Comparison of ENCODE assay signal across 31 cellular contexts in genomic region chr19:4503224-4504170, GRCh38. TPM values are rescaled to one million over a fixed set of nuclear protein-coding genes. Genes with fewer than 3 reads are reported as not detected.
DNase-seq lines count a peak whose midpoint lies in the region; ATAC-seq and TF ChIP-seq lines count a peak whose summit lies in the region.
"Had no signal": no experiment of that assay in that cellular context is flagged by ENCODE, and none has a peak within 500 bp of the region (broad histone marks: within the 10 kb centered on the region; RNA-seq: fewer than 3 reads in every experiment).

No MANE protein-coding gene starts in this region.

- H3K4me3 ChIP-seq in HEK293 (ENCODE audit: low read depth, low read length) (no peak overlapping the region), NT2/D1 (ENCODE audit: insufficient read length, low read depth) (no peak overlapping the region), gastrocnemius medialis (no peak overlapping the region)
- H3K4me3 ChIP-seq: body of pancreas, GM23338, left lung, pancreas, right lobe of liver had no signal

- peaks cover 6 to 73% of the 10 kb centered on the region in 2 experiments; a peak in 2 of 3 replicates for H3K36me3 ChIP-seq in HEK293 (ENCODE audit: control insufficient read depth in 2 of 2, insufficient read depth in 1 of 2, low read length in 2 of 2)
- H3K36me3 ChIP-seq in NT2/D1 (ENCODE audit: insufficient read depth, insufficient read length, low read length), result peaks cover 90% of the 10 kb centered on the region
- H3K36me3 ChIP-seq in gastrocnemius medialis, result peaks cover 0 to 61% of the 10 kb centered on the region in 2 donors

- in situ Hi-C loops in gastrocnemius medialis (cut with MboI; ENCODE audit: low sequenced_read_pairs in 4 of 4), result no loop called here

- H3K36me3 Mint-ChIP-seq in activated naive CD4-positive, alpha-beta T cell treated with anti-CD3 and anti-CD28 coated beads, Interleukin-2, amount 50 U/mL, for 72 hours, result no peaks in the 10 kb centered on the region
- H3K36me3 Mint-ChIP-seq: natural killer cell had no signal

- H3K27ac Mint-ChIP-seq in activated naive CD4-positive, alpha-beta T cell treated with anti-CD3 and anti-CD28 coated beads, Interleukin-2, amount 50 U/mL, for 72 hours, result no peak overlapping the region
- H3K27ac Mint-ChIP-seq: activated B cell treated with CpG ODN at 0.5 μM for 24 hours; activated CD4-positive, alpha-beta memory T cell treated with anti-CD3 and anti-CD28 coated beads for 36 hours; activated naive CD8-positive, alpha-beta T cell treated with anti-CD3 and anti-CD28 coated beads, Interleukin-2, amount 50 U/mL, for 24 hours; activated T-helper 2 cell treated with anti-CD3 and anti-CD28 coated beads, Interferon-gamma antibody, Interleukin-2, Interleukin-4, amounts not matched to agents 10 μg/mL and 5 μg/mL and 100 μg/mL, durations not matched to agents 14 hours and 24 hours and 36 hours; CD4-positive, alpha-beta memory T cell; GM23338; natural killer cell; stimulated activated naive CD8-positive, alpha-beta T cell treated with anti-CD3 and anti-CD28 coated beads, Interleukin-15, Interleukin-2, amounts not matched to agents 100 ng/mL and 50 ng/mL, for 24 hours had no signal

- POLR2A ChIA-PET in HEK293 (lab: Yijun Ruan, JAX), result interaction anchor here (0.6 kb wide), 1 partner anchor 20 kb away, joined by 4 read pairs; no protein-coding TSS in a partner anchor

- H3K27me3 ChIP-seq in NT2/D1 (ENCODE audit: insufficient read depth, insufficient read length), result no peaks in the 10 kb centered on the region
- no peaks in the 10 kb centered on the region for H3K27me3 ChIP-seq in gastrocnemius medialis
- H3K27me3 ChIP-seq: body of pancreas, left lung, pancreas, right lobe of liver had no signal

- intact Hi-C loops in left ventricle myocardium superior (cut with micrococcal nuclease), result no loop called here
- intact Hi-C loops in gastrocnemius medialis (cut with DNase I; ENCODE audit: low total_unique reads), result no loop called here

- no peak for TF ChIP-seq CTCF in HEK293 (tag by site-specific recombination; IDR thresholded peaks at IDR 0.05)
- no peak for TF ChIP-seq CTCF in gastrocnemius medialis (IDR thresholded peaks at IDR 0.05 in 4 of 5, conservative IDR thresholded peaks at IDR 0.05 in 1 of 5)

- H3K4me1 ChIP-seq in HEK293 (ENCODE audit: control insufficient read depth, insufficient read depth, low read length) (no peaks in the 10 kb centered on the region), NT2/D1 (ENCODE audit: insufficient read depth, insufficient read length) (peaks cover 13% of the 10 kb centered on the region), gastrocnemius medialis (peaks cover 24 to 26% of the 10 kb centered on the region in 2 donors)
- H3K4me1 ChIP-seq: body of pancreas, left lung, pancreas, right lobe of liver had no signal

- no peak for TF ChIP-seq POLR2A in gastrocnemius medialis (IDR thresholded peaks at IDR 0.05)

- H3K27ac ChIP-seq in HEK293 (ENCODE audit: extremely low read depth, low read depth, low read length) (no peak overlapping the region), gastrocnemius medialis (peak overlapping the region; percentile 36 to 99 (median 66))
- H3K27ac ChIP-seq: body of pancreas, left lung, pancreas, right lobe of liver had no signal

- H3K9me3 Mint-ChIP-seq in activated naive CD4-positive, alpha-beta T cell treated with anti-CD3 and anti-CD28 coated beads, Interleukin-2, amount 50 U/mL, for 72 hours, result no peaks in the 10 kb centered on the region
- H3K9me3 Mint-ChIP-seq: activated B cell treated with CpG ODN at 0.5 μM for 24 hours; activated CD4-positive, alpha-beta memory T cell treated with anti-CD3 and anti-CD28 coated beads for 36 hours; activated naive CD8-positive, alpha-beta T cell treated with anti-CD3 and anti-CD28 coated beads, Interleukin-2, amount 50 U/mL, for 24 hours; activated T-helper 2 cell treated with anti-CD3 and anti-CD28 coated beads, Interferon-gamma antibody, Interleukin-2, Interleukin-4, amounts not matched to agents 10 μg/mL and 5 μg/mL and 100 μg/mL, durations not matched to agents 14 hours and 24 hours and 36 hours; GM23338; natural killer cell; stimulated activated naive CD8-positive, alpha-beta T cell treated with anti-CD3 and anti-CD28 coated beads, Interleukin-15, Interleukin-2, amounts not matched to agents 100 ng/mL and 50 ng/mL, for 24 hours had no signal

- peak overlapping the region; percentile 6 for H3K9ac ChIP-seq in NT2/D1 (ENCODE audit: insufficient read length, low read depth)

- ATAC-seq in left ventricle myocardium superior (peak; percentile 2), gastrocnemius medialis (no peak), GM19324 (IDR thresholded peaks at IDR 0.05; ENCODE audit: low FRiP score, unreplicated experiment) (no peak)
- no peak for ATAC-seq in activated naive CD4-positive, alpha-beta T cell treated with anti-CD3 and anti-CD28 coated beads, Interleukin-2, amount 50 U/mL, for 72 hours
- ATAC-seq: activated naive CD8-positive, alpha-beta T cell treated with anti-CD3 and anti-CD28 coated beads, Interleukin-2, amount 50 U/mL, for 24 hours; body of pancreas; GM23338; left lung; natural killer cell; pancreas had no signal

- DNase-seq in NT2/D1 (ENCODE audit: low read depth, low spot score), result no peak
- DNase-seq in left ventricle myocardium superior, result no peak
- no peak for DNase-seq in gastrocnemius medialis
- DNase-seq in activated naive CD4-positive, alpha-beta T cell treated with anti-CD3 and anti-CD28 coated beads, Interleukin-2, amount 50 U/mL, for 72 hours (ENCODE audit: low spot score in 2 of 2), result no peak
- no peak for DNase-seq in activated CD4-positive, alpha-beta T cell treated with anti-CD3 and anti-CD28 coated beads, Interleukin-2, amount 50 U/mL, for 48 hours
- DNase-seq: activated B cell treated with CpG ODN at 0.5 μM for 24 hours; activated CD4-positive, alpha-beta memory T cell treated with anti-CD3 and anti-CD28 coated beads for 36 hours; activated CD8-positive, alpha-beta memory T cell treated with anti-CD3 and anti-CD28 coated beads, Interleukin-2, amount 50 U/mL, for 48 hours; activated naive CD8-positive, alpha-beta T cell treated with anti-CD3 and anti-CD28 coated beads, Interleukin-2, amount 50 U/mL, for 24 hours; body of pancreas; CD4-positive, alpha-beta memory T cell; DMS153; effector CD4-positive, alpha-beta T cell; Karpas-422; left lung; natural killer cell; NCI-H1694 treated with DMSO at 0.1 percent for 48 hours; OCI-M1; SHP77; stimulated activated CD4-positive, alpha-beta T cell treated with anti-CD3 and anti-CD28 coated beads, Interleukin-15, amount 100 ng/mL, for 24 hours; SW 1271; trophoblast cell had no signal

- CTCF ChIA-PET in HEK293 (lab: Yijun Ruan, JAX), result interaction anchor here (0.7 kb wide), 1 partner anchor 29 kb away, joined by 3 read pairs; no protein-coding TSS in a partner anchor

- no peaks in the 10 kb centered on the region for H3K9me3 ChIP-seq in HEK293 (ENCODE audit: control insufficient read depth, insufficient read depth, low read depth, low read length)
- no peaks in the 10 kb centered on the region for H3K9me3 ChIP-seq in NT2/D1 (ENCODE audit: insufficient read depth, low read length)
- H3K9me3 ChIP-seq in gastrocnemius medialis, result no peaks in the 10 kb centered on the region
- H3K9me3 ChIP-seq: body of pancreas, left lung, pancreas, right lobe of liver had no signal

TF ChIP-seq in HEK293, 187 proteins besides CTCF, POLR2A, EP300 and RAD21:
- TF ChIP-seq ZNF184 (tag by site-specific recombination; IDR thresholded peaks at IDR 0.05) (no peak), ZIC2 (tag by site-specific recombination; IDR thresholded peaks at IDR 0.05) (peak; percentile 96), ELK4 (IDR thresholded peaks at IDR 0.05; ENCODE audit: borderline replicate concordance, low read depth, low read length) (no peak), ZNF341 (tag by site-specific recombination; IDR thresholded peaks at IDR 0.05; ENCODE audit: low read depth) (peak; percentile 22; the same call in 1 of the 2 replicates)

RNA-seq across cellular contexts. Expression of gene PLIN4, which starts 14.8 kb away (rescaled TPM):
- total RNA-seq in left ventricle myocardium superior (235 TPM), gastrocnemius medialis (100 to 1,000 TPM in 3 of 4 donors, 10 to 100 TPM in 1; 79.6 to 282 (median 152) TPM)
- total RNA-seq in activated naive CD4-positive, alpha-beta T cell treated with anti-CD3 and anti-CD28 coated beads, Interleukin-2, amount 50 U/mL, for 72 hours, result under 1 TPM in 1 of 2 donors, not detected in 1; 0.08 TPM
- total RNA-seq: activated B cell treated with CpG ODN at 0.5 μM for 24 hours, epithelial cell of proximal tubule had no signal

RNA-seq across cellular contexts. Expression of gene HDGFL2, which starts 31.4 kb away (rescaled TPM):
- total RNA-seq in left ventricle myocardium superior, result 30.3 TPM
- 10 to 100 TPM; 46.5 to 83.2 (median 56.1) TPM for total RNA-seq in gastrocnemius medialis
- total RNA-seq in activated naive CD4-positive, alpha-beta T cell treated with anti-CD3 and anti-CD28 coated beads, Interleukin-2, amount 50 U/mL, for 72 hours, result 10 to 100 TPM; 49.2 to 64.7 TPM

RNA-seq across cellular contexts. Expression of gene PLIN5, which starts 31.5 kb away (rescaled TPM):
- total RNA-seq in left ventricle myocardium superior (44.2 TPM), gastrocnemius medialis (100 to 1,000 TPM in 1 of 4 donors, 10 to 100 TPM in 3; 23.5 to 127 (median 52.9) TPM)
- under 1 TPM in 1 of 2 donors, not detected in 1; 0.41 TPM for total RNA-seq in activated naive CD4-positive, alpha-beta T cell treated with anti-CD3 and anti-CD28 coated beads, Interleukin-2, amount 50 U/mL, for 72 hours
- total RNA-seq: fibroblast of villous mesenchyme had no signal

RNA-seq across cellular contexts. Expression of gene LRG1, which starts 36.3 kb away (rescaled TPM):
- total RNA-seq in left ventricle myocardium superior (0.30 TPM), gastrocnemius medialis (1 to 10 TPM in 1 of 4 donors, under 1 TPM in 2, not detected in 1; 0.15 to 2.7 (median 0.98) TPM)
- 1 to 10 TPM in 1 of 2 donors, under 1 TPM in 1; 0.23 to 3.0 TPM for total RNA-seq in activated naive CD4-positive, alpha-beta T cell treated with anti-CD3 and anti-CD28 coated beads, Interleukin-2, amount 50 U/mL, for 72 hours
- total RNA-seq: CD4-positive, alpha-beta memory T cell; fibroblast of villous mesenchyme had no signal

RNA-seq across cellular contexts. Expression of gene UBXN6, which starts 45.9 kb away (rescaled TPM):
- total RNA-seq in left ventricle myocardium superior (127 TPM), gastrocnemius medialis (100 to 1,000 TPM in 3 of 4 donors, 10 to 100 TPM in 1; 93.8 to 230 (median 114) TPM)
- 10 to 100 TPM; 31.1 to 42.4 TPM for total RNA-seq in activated naive CD4-positive, alpha-beta T cell treated with anti-CD3 and anti-CD28 coated beads, Interleukin-2, amount 50 U/mL, for 72 hours

Comparison
In these comparisons a context has a peak if more than half of its experiments do, and no peak if none do; other contexts are left out.
1. RNA of gene PLIN4, which starts 14.8 kb away (total RNA-seq): 235 TPM in left ventricle myocardium superior (single experiment) and 79.6 to 282 TPM in gastrocnemius medialis; 0.08 TPM in activated naive CD4-positive, alpha-beta T cell treated with anti-CD3 and anti-CD28 coated beads, Interleukin-2, amount 50 U/mL, for 72 hours; every median in the first group is over 10 times any median in the second.
2. RNA of gene PLIN5, which starts 31.5 kb away (total RNA-seq): 23.5 to 127 TPM in gastrocnemius medialis and 44.2 TPM in left ventricle myocardium superior (single experiment); 0.41 TPM in activated naive CD4-positive, alpha-beta T cell treated with anti-CD3 and anti-CD28 coated beads, Interleukin-2, amount 50 U/mL, for 72 hours; every median in the first group is over 10 times any median in the second.